ENCODE assay signal across 1 cellular context in genomic region chr1:54781023-54781723, GRCh38.
TF ChIP-seq lines count a peak whose summit lies in the region.

No MANE protein-coding gene starts in this region.

TF ChIP-seq in GM23338, 12 proteins besides CTCF, POLR2A, EP300 and RAD21 (continued from another document):
- no peak for TF ChIP-seq ZNF462 (CRISPR knock-in tag; IDR thresholded peaks at IDR 0.05)
- TF ChIP-seq NANOG (IDR thresholded peaks at IDR 0.05; ENCODE audit: borderline replicate concordance) = no peak
- no peak for TF ChIP-seq ZNF331 (CRISPR knock-in tag; IDR thresholded peaks at IDR 0.05; ENCODE audit: low read depth)
- TF ChIP-seq POLR2AphosphoS5 (IDR thresholded peaks at IDR 0.05; ENCODE audit: low read depth) = no peak; the same call in 1 of the 2 replicates
- no peak; the same call in 1 of the 2 replicates for TF ChIP-seq CREB1 (CRISPR knock-in tag; IDR thresholded peaks at IDR 0.05; ENCODE audit: low read depth)
